ENCODE assay signal across 31 cellular contexts in genomic region chr9:93869863-93870262, GRCh38.
"Had no signal": no experiment of that assay in that cellular context is flagged by ENCODE, and none has a peak within 500 bp of the region (broad histone marks: within the 10 kb centered on the region; RNA-seq: fewer than 3 reads in every experiment).

No MANE protein-coding gene starts in this region.

- H3K4me3 Mint-ChIP-seq: activated CD8-positive, alpha-beta T cell treated with anti-CD3 and anti-CD28 coated beads, Interleukin-2, amount 10 ng/mL, durations not matched to agents 7 days and 5 days; activated naive CD4-positive, alpha-beta T cell treated with anti-CD3 and anti-CD28 coated beads, Interleukin-2, amount 50 U/mL, for 24 hours; activated naive CD8-positive, alpha-beta T cell treated with anti-CD3 and anti-CD28 coated beads, Interleukin-2, amount 10 ng/mL, durations not matched to agents 7 days and 5 days; activated T-cell treated with anti-CD3 and anti-CD28 coated beads, Interleukin-2, amount 50 U/mL, for 24 hours had no signal

- ATAC-seq: activated CD8-positive, alpha-beta T cell treated with anti-CD3 and anti-CD28 coated beads, Interleukin-2, amount 10 ng/mL, durations not matched to agents 7 days and 5 days; Panc1 had no signal

- H3K36me3 ChIP-seq: ascending aorta, cardiac muscle cell, MG63, SJCRH30, WERI-Rb-1 had no signal

- H3K4me1 ChIP-seq: ascending aorta, SJCRH30 had no signal

- H3K27me3 ChIP-seq: ascending aorta, MG63 had no signal

- H3K27ac ChIP-seq: ascending aorta, cardiac muscle cell, SJCRH30, SK-N-MC, WERI-Rb-1 had no signal

- H3K36me3 Mint-ChIP-seq: activated naive CD4-positive, alpha-beta T cell treated with anti-CD3 and anti-CD28 coated beads, Interleukin-2, amount 50 U/mL, for 24 hours; activated naive CD8-positive, alpha-beta T cell treated with anti-CD3 and anti-CD28 coated beads, Interleukin-2, amount 10 ng/mL, durations not matched to agents 7 days and 5 days had no signal

- H3K27ac Mint-ChIP-seq: activated CD8-positive, alpha-beta T cell treated with anti-CD3 and anti-CD28 coated beads, Interleukin-2, amount 10 ng/mL, durations not matched to agents 7 days and 5 days; activated naive CD4-positive, alpha-beta T cell treated with anti-CD3 and anti-CD28 coated beads, Interleukin-2, amount 50 U/mL, for 24 hours; activated naive CD8-positive, alpha-beta T cell treated with anti-CD3 and anti-CD28 coated beads, Interleukin-2, amount 10 ng/mL, durations not matched to agents 7 days and 5 days; activated T-cell treated with anti-CD3 and anti-CD28 coated beads, Interleukin-2, amount 50 U/mL, for 24 hours; activated T-helper 2 cell treated with anti-CD3 and anti-CD28 coated beads, Interferon-gamma antibody, Interleukin-2, Interleukin-4, amounts not matched to agents 10 μg/mL and 5 μg/mL and 100 μg/mL, durations not matched to agents 14 hours and 24 hours and 36 hours had no signal

- H3K4me3 ChIP-seq: ascending aorta, cardiac muscle cell, MG63, SJCRH30, SK-N-MC had no signal

- DNase-seq: activated CD4-positive, alpha-beta T cell treated with anti-CD3 and anti-CD28 coated beads for 1 hour; activated CD4-positive, alpha-beta T cell treated with anti-CD3 and anti-CD28 coated beads for 48 hours; activated CD4-positive, alpha-beta T cell treated with anti-CD3 and anti-CD28 coated beads, Interleukin-2, amount 50 U/mL, for 48 hours; activated CD4-positive, CD25-positive, alpha-beta regulatory T cell; activated CD8-positive, alpha-beta T cell treated with anti-CD3 and anti-CD28 coated beads, Interleukin-2, amount 10 ng/mL, durations not matched to agents 7 days and 5 days; activated gamma-delta T cell; activated naive CD4-positive, alpha-beta T cell treated with Interleukin-2 at 50 U/mL for 16 hours; activated naive CD8-positive, alpha-beta T cell treated with anti-CD3 and anti-CD28 coated beads, Interleukin-2, amount 10 ng/mL, durations not matched to agents 7 days and 5 days; activated T-cell treated with anti-CD3 and anti-CD28 coated beads, Interleukin-2, amount 50 U/mL, for 24 hours; amygdala; Kasumi-1; MG63; NCI-H1048; NCI-H1105 treated with DMSO at 0.1 percent for 48 hours; NCI-H1436; NCI-H1694; NCI-H1930; NCI-H2081 treated with DMSO at 0.1 percent for 48 hours; NCI-H226; NCI-H446 treated with DMSO at 0.1 percent for 48 hours; NCI-H524 treated with DMSO at 0.1 percent for 48 hours; SHP77; SJCRH30; T1000; WERI-Rb-1 had no signal

- H3K4me1 Mint-ChIP-seq: activated naive CD4-positive, alpha-beta T cell treated with anti-CD3 and anti-CD28 coated beads, Interleukin-2, amount 50 U/mL, for 24 hours; activated naive CD8-positive, alpha-beta T cell treated with anti-CD3 and anti-CD28 coated beads, Interleukin-2, amount 10 ng/mL, durations not matched to agents 7 days and 5 days had no signal
